In the genomic region with DNA sequence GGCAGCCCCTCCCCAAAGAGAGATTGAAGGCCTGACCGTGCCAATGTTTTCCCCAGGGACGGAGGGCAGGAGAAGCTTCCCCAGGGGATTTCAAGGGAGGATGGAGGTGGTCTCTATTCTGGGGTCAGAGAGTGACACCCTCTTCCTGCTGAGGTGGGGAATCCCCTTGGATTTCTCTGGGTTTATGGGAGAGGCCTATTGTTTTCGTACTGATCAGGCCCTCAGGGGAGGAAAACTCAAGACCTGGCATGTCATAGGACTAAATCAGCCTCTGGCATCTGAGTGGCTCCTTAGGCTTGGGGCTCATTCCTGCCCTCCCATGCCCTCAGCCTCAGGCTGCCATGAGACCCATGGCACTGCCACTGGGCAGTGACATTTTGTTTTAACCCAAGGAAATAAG, we compare ENCODE assay signal across 10 cellular contexts. TPM values are rescaled to one million over a fixed set of nuclear protein-coding genes. Genes with fewer than 3 reads are reported as not detected.
DNase-seq lines count a peak whose midpoint lies in the region; ATAC-seq and TF ChIP-seq lines count a peak whose summit lies in the region.
"Had no signal": no experiment of that assay in that cellular context is flagged by ENCODE, and none has a peak within 500 bp of the region (broad histone marks: within the 10 kb centered on the region; RNA-seq: fewer than 3 reads in every experiment).

No MANE protein-coding gene starts in this region.

- H3K36me3 Mint-ChIP-seq in activated T-cell treated with anti-CD3 and anti-CD28 coated beads, Interleukin-2, amount 50 U/mL, for 24 hours (ENCODE audit: low read depth) = peaks cover 58% of the 10 kb centered on the region
- peaks cover 36% of the 10 kb centered on the region for H3K36me3 Mint-ChIP-seq in activated T-cell treated with anti-CD3 and anti-CD28 coated beads, Interleukin-2, amount 50 U/mL, for 4 hours (ENCODE audit: insufficient read depth)

- peak; percentile 12 for DNase-seq in activated T-cell treated with anti-CD3 and anti-CD28 coated beads, Interleukin-2, amount 50 U/mL, for 24 hours
- DNase-seq in activated T-cell treated with anti-CD3 and anti-CD28 coated beads, Interleukin-2, amount 50 U/mL, for 4 hours = no peak
- DNase-seq in dermis blood vessel endothelial cell (peak; percentile 49), upper lobe of left lung (no peak), WERI-Rb-1 (no peak), A673 (ENCODE audit: low spot score) (no peak)
- DNase-seq: activated CD8-positive, alpha-beta memory T cell treated with anti-CD3 and anti-CD28 coated beads for 24 hours had no signal

- H3K4me1 Mint-ChIP-seq in activated T-cell treated with anti-CD3 and anti-CD28 coated beads, Interleukin-2, amount 50 U/mL, for 24 hours (ENCODE audit: low read depth) = peaks cover 74% of the 10 kb centered on the region
- peaks cover 76% of the 10 kb centered on the region for H3K4me1 Mint-ChIP-seq in activated T-cell treated with anti-CD3 and anti-CD28 coated beads, Interleukin-2, amount 50 U/mL, for 4 hours (ENCODE audit: low read depth)

- H3K4me3 Mint-ChIP-seq in activated T-cell treated with anti-CD3 and anti-CD28 coated beads, Interleukin-2, amount 50 U/mL, for 24 hours = no peak overlapping the region
- H3K4me3 Mint-ChIP-seq in activated T-cell treated with anti-CD3 and anti-CD28 coated beads, Interleukin-2, amount 50 U/mL, for 4 hours = no peak overlapping the region

- WGBS in upper lobe of left lung, 2 donors = 45 to 53% methylated on average over 2 to 3 of the region's 3 CpGs

- CTCF ChIA-PET in A673 (lab: Charles Lee) = no interaction called here

- H3K27me3 ChIP-seq in muscle layer of duodenum (ENCODE audit: low read depth, low read length) = no peaks in the 10 kb centered on the region
- H3K27me3 ChIP-seq in upper lobe of left lung = no peaks in the 10 kb centered on the region
- H3K27me3 ChIP-seq in WERI-Rb-1 (ENCODE audit: insufficient read depth, low read depth, severe bottlenecking) = no peaks in the 10 kb centered on the region
- no peaks in the 10 kb centered on the region for H3K27me3 ChIP-seq in A673 (replicated peaks; ENCODE audit: insufficient read depth, low read depth, low read length, poor library complexity)

- H3K36me3 ChIP-seq in muscle layer of duodenum (ENCODE audit: control insufficient read depth in 1 of 2, insufficient read depth in 2 of 2, low read length in 2 of 2) (peaks cover 0 to 5% of the 10 kb centered on the region in 2 donors), upper lobe of left lung (peaks cover 0 to 3% (median 0%) of the 10 kb centered on the region in 4 donors), WERI-Rb-1 (no peaks in the 10 kb centered on the region), A673 (ENCODE audit: insufficient read depth, low read length, poor library complexity, severe bottlenecking) (no peaks in the 10 kb centered on the region)

- H3K4me1 ChIP-seq in muscle layer of duodenum (ENCODE audit: control insufficient read depth in 1 of 2, insufficient read depth in 2 of 2, low read length in 2 of 2) (peaks cover 16 to 42% of the 10 kb centered on the region in 2 donors), upper lobe of left lung (peaks cover 38 to 47% (median 42%) of the 10 kb centered on the region in 4 donors), A673 (ENCODE audit: insufficient read depth, low read length, poor library complexity, severe bottlenecking) (no peaks in the 10 kb centered on the region)
- H3K4me1 ChIP-seq: A549 had no signal

- no peak for TF ChIP-seq POLR2A in upper lobe of left lung (IDR thresholded peaks at IDR 0.05)

- H3K27ac Mint-ChIP-seq in activated T-cell treated with anti-CD3 and anti-CD28 coated beads, Interleukin-2, amount 50 U/mL, for 24 hours = no peak overlapping the region

- no peak for TF ChIP-seq EP300 in upper lobe of left lung (IDR thresholded peaks at IDR 0.05)

- intact Hi-C loops in A673 (cut with micrococcal nuclease; ENCODE audit: unreplicated experiment) = no loop called here

- H3K4me3 ChIP-seq in muscle layer of duodenum (ENCODE audit: low read depth in 1 of 2, low read length in 2 of 2) (no peak overlapping the region), upper lobe of left lung (no peak overlapping the region), WERI-Rb-1 (ENCODE audit: low read depth, low read length) (no peak overlapping the region), A673 (ENCODE audit: low read depth, low read length, poor library complexity, severe bottlenecking) (no peak overlapping the region)
- H3K4me3 ChIP-seq: A549 had no signal

- POLR2A ChIA-PET in A673 (lab: Charles Lee; ENCODE audit: low non-redundant PET) = no interaction called here

- BruUV-seq in A673 (replicated peaks; lab: Mats Ljungman, UMichigan) = no TSS peak

- TF ChIP-seq CTCF in upper lobe of left lung (IDR thresholded peaks at IDR 0.05) = no peak
- TF ChIP-seq CTCF in WERI-Rb-1 (IDR thresholded peaks at IDR 0.05; ENCODE audit: low read depth, low read length) = no peak
- TF ChIP-seq CTCF in A673 (conservative IDR thresholded peaks at IDR 0.05; ENCODE audit: low read depth, low read length) = no peak

- H3K27ac ChIP-seq in muscle layer of duodenum (ENCODE audit: low read length) (peak overlapping the region; percentile 40), upper lobe of left lung (peak overlapping the region; percentile 62 to 81 (median 74)), WERI-Rb-1 (no peak overlapping the region), A673 (ENCODE audit: low read depth, low read length, poor library complexity, severe bottlenecking) (no peak overlapping the region)
- H3K27ac ChIP-seq: A549 had no signal

- no peaks in the 10 kb centered on the region for H3K27me3 Mint-ChIP-seq in activated T-cell treated with anti-CD3 and anti-CD28 coated beads, Interleukin-2, amount 50 U/mL, for 24 hours
- no peaks in the 10 kb centered on the region for H3K27me3 Mint-ChIP-seq in activated T-cell treated with anti-CD3 and anti-CD28 coated beads, Interleukin-2, amount 50 U/mL, for 4 hours (ENCODE audit: low read depth)

- H3K9me3 ChIP-seq in muscle layer of duodenum (ENCODE audit: control insufficient read depth in 1 of 2, low read length in 2 of 2) = no peaks in the 10 kb centered on the region
- no peaks in the 10 kb centered on the region for H3K9me3 ChIP-seq in upper lobe of left lung
- no peaks in the 10 kb centered on the region for H3K9me3 ChIP-seq in WERI-Rb-1 (ENCODE audit: severe bottlenecking)
- H3K9me3 ChIP-seq in A673 (ENCODE audit: low read depth, low read length, poor library complexity, severe bottlenecking) = no peaks in the 10 kb centered on the region
- H3K9me3 ChIP-seq: A549 had no signal

- H3K9me3 Mint-ChIP-seq in activated T-cell treated with anti-CD3 and anti-CD28 coated beads, Interleukin-2, amount 50 U/mL, for 24 hours = no peaks in the 10 kb centered on the region
- H3K9me3 Mint-ChIP-seq in activated T-cell treated with anti-CD3 and anti-CD28 coated beads, Interleukin-2, amount 50 U/mL, for 4 hours = no peaks in the 10 kb centered on the region

- ATAC-seq in activated T-cell treated with anti-CD3 and anti-CD28 coated beads, Interleukin-2, amount 50 U/mL, for 4 hours = no peak
- ATAC-seq in upper lobe of left lung (ENCODE audit: low FRiP score in 2 of 2) (no peak), GM21423 (IDR thresholded peaks at IDR 0.05; ENCODE audit: unreplicated experiment) (no peak)

RNA-seq across cellular contexts. Expression of a gene that starts 44.6 kb away (rescaled TPM):
- 100 to 1,000 TPM; 342 to 390 (median 377) TPM for total RNA-seq in activated T-cell treated with anti-CD3 and anti-CD28 coated beads, Interleukin-2, amount 50 U/mL, for 4 hours
- total RNA-seq in dermis blood vessel endothelial cell (26.4 TPM in 2 replicates), upper lobe of left lung (10 to 100 TPM; 42.1 to 94.3 (median 79.3) TPM), A673 (2021) (5.7 and 6.9 TPM in 2 replicates)

Comparison
In these comparisons a context has a peak if more than half of its experiments do, and no peak if none do; other contexts are left out.
1. DNase-seq: peak in activated T-cell treated with anti-CD3 and anti-CD28 coated beads, Interleukin-2, amount 50 U/mL, for 24 hours (single experiment) and dermis blood vessel endothelial cell (single experiment); none in activated T-cell treated with anti-CD3 and anti-CD28 coated beads, Interleukin-2, amount 50 U/mL, for 4 hours (single experiment), upper lobe of left lung (0 of 2), WERI-Rb-1 (single experiment) and A673 (single experiment).
2. H3K27ac ChIP-seq: peak in muscle layer of duodenum (single experiment) and upper lobe of left lung (4 of 4); none in WERI-Rb-1 (single experiment) and A673 (single experiment).